14 cellular contexts compared by ENCODE assay signal in the genomic region with DNA sequence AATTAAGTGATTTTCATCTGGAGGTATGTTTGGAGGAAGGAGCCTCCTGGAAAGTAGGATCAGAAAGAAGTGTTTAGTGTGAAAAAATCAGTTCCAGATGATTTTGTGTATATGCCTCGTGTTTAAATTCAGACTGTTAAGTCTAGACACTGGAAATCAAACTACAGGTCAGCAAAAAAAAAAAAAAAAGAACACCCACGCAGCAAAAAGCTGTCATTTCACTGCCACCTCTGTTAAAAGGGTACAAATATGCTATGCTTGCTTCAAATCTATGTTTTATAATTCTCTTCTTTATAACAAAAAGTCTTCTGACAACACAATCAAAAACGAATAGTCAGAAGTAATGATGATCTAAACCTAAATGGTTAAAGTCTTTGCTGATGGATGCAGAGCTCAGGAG.
"Had no signal": no experiment of that assay in that cellular context is flagged by ENCODE, and none has a peak within 500 bp of the region (broad histone marks: within the 10 kb centered on the region; RNA-seq: fewer than 3 reads in every experiment).

No MANE protein-coding gene starts in this region.

- H3K36me3 Mint-ChIP-seq: activated CD8-positive, alpha-beta memory T cell treated with anti-CD3 and anti-CD28 coated beads, Interleukin-2, amount 10 ng/mL, durations not matched to agents 7 days and 5 days; activated naive CD4-positive, alpha-beta T cell treated with anti-CD3 and anti-CD28 coated beads, Interleukin-2, amount 10 ng/mL, durations not matched to agents 7 days and 5 days had no signal

- H3K9me3 Mint-ChIP-seq: activated CD4-positive, alpha-beta memory T cell treated with anti-CD3 and anti-CD28 coated beads for 36 hours; activated naive CD4-positive, alpha-beta T cell treated with anti-CD3 and anti-CD28 coated beads, Interleukin-2, amount 10 ng/mL, durations not matched to agents 7 days and 5 days; activated T-helper 2 cell treated with anti-CD3 and anti-CD28 coated beads, Interferon-gamma antibody, Interleukin-2, Interleukin-4, amounts not matched to agents 10 μg/mL and 5 μg/mL and 100 μg/mL, durations not matched to agents 14 hours and 24 hours and 36 hours; T-cell had no signal

- H3K4me3 Mint-ChIP-seq: activated CD4-positive, alpha-beta memory T cell treated with anti-CD3 and anti-CD28 coated beads for 36 hours; activated CD4-positive, alpha-beta T cell treated with anti-CD3 and anti-CD28 coated beads for 36 hours; activated CD8-positive, alpha-beta memory T cell treated with anti-CD3 and anti-CD28 coated beads, Interleukin-2, amount 10 ng/mL, durations not matched to agents 7 days and 5 days; activated naive CD4-positive, alpha-beta T cell treated with anti-CD3 and anti-CD28 coated beads, Interleukin-2, amount 10 ng/mL, durations not matched to agents 7 days and 5 days had no signal

- H3K27ac Mint-ChIP-seq: activated CD4-positive, alpha-beta memory T cell treated with anti-CD3 and anti-CD28 coated beads for 36 hours; activated CD4-positive, alpha-beta T cell treated with anti-CD3 and anti-CD28 coated beads for 36 hours; activated CD8-positive, alpha-beta memory T cell treated with anti-CD3 and anti-CD28 coated beads, Interleukin-2, amount 10 ng/mL, durations not matched to agents 7 days and 5 days; activated naive CD4-positive, alpha-beta T cell treated with anti-CD3 and anti-CD28 coated beads, Interleukin-2, amount 10 ng/mL, durations not matched to agents 7 days and 5 days; activated T-helper 2 cell treated with anti-CD3 and anti-CD28 coated beads, Interferon-gamma antibody, Interleukin-2, Interleukin-4, amounts not matched to agents 10 μg/mL and 5 μg/mL and 100 μg/mL, durations not matched to agents 14 hours and 24 hours and 36 hours; T-cell had no signal

- H3K36me3 ChIP-seq: cardiac muscle cell, lower lobe of right lung, transverse colon had no signal

- DNase-seq: activated CD4-positive, alpha-beta memory T cell treated with anti-CD3 and anti-CD28 coated beads for 36 hours; activated CD4-positive, alpha-beta T cell treated with anti-CD3 and anti-CD28 coated beads for 36 hours; activated naive CD4-positive, alpha-beta T cell treated with anti-CD3 and anti-CD28 coated beads, Interleukin-2, amount 10 ng/mL, durations not matched to agents 7 days and 5 days; activated T-cell treated with anti-CD3 and anti-CD28 coated beads, Interleukin-2, amount 50 U/mL, for 1 hour; lower lobe of right lung; midbrain; stimulated activated CD4-positive, alpha-beta T cell treated with anti-CD3 and anti-CD28 coated beads, Interleukin-2, amount 100 ng/mL, for 48 hours; stimulated activated naive CD4-positive, alpha-beta T cell; T-cell; T1000; transverse colon had no signal

- ATAC-seq: activated CD4-positive, alpha-beta T cell treated with anti-CD3 and anti-CD28 coated beads for 36 hours; activated CD8-positive, alpha-beta memory T cell treated with anti-CD3 and anti-CD28 coated beads, Interleukin-2, amount 10 ng/mL, durations not matched to agents 7 days and 5 days; T-cell had no signal

- H3K27ac ChIP-seq: cardiac muscle cell, lower lobe of right lung, transverse colon had no signal

- H3K27me3 Mint-ChIP-seq: activated CD4-positive, alpha-beta memory T cell treated with anti-CD3 and anti-CD28 coated beads for 36 hours; activated CD4-positive, alpha-beta T cell treated with anti-CD3 and anti-CD28 coated beads for 36 hours; activated CD8-positive, alpha-beta memory T cell treated with anti-CD3 and anti-CD28 coated beads, Interleukin-2, amount 10 ng/mL, durations not matched to agents 7 days and 5 days; activated naive CD4-positive, alpha-beta T cell treated with anti-CD3 and anti-CD28 coated beads, Interleukin-2, amount 10 ng/mL, durations not matched to agents 7 days and 5 days; T-cell had no signal

- H3K4me3 ChIP-seq: cardiac muscle cell, lower lobe of right lung, transverse colon had no signal

- H3K27me3 ChIP-seq: cardiac muscle cell, transverse colon had no signal

- H3K9me3 ChIP-seq: lower lobe of right lung, transverse colon had no signal

- H3K4me1 ChIP-seq: lower lobe of right lung, transverse colon had no signal
